In the genomic region with DNA sequence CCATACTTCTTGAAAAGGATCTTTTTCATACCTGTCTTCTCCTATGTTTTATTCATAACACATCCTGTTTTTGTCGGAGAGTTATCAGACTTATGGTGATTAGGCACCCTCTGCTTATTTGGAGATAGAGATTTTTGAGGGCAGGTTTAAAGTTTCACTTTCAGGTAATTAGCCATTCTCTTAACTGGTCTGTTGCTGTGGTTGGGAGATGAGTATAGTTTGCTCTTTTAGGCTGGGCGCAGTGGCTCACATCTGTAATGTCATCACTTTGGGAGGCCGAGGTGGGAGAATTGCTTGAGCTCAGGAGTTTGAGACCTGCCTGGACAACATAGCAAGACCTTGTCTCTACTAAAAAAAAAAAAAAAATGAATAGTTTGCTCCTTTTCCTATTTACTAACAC, we compare ENCODE assay signal across 16 cellular contexts. TPM values are rescaled to one million over a fixed set of nuclear protein-coding genes. Genes with fewer than 3 reads are reported as not detected.
DNase-seq lines count a peak whose midpoint lies in the region; ATAC-seq and TF ChIP-seq lines count a peak whose summit lies in the region.
"Had no signal": no experiment of that assay in that cellular context is flagged by ENCODE, and none has a peak within 500 bp of the region (broad histone marks: within the 10 kb centered on the region; RNA-seq: fewer than 3 reads in every experiment).

No MANE protein-coding gene starts in this region.

- no peaks in the 10 kb centered on the region for H3K9me3 ChIP-seq in CD8-positive, alpha-beta T cell (ENCODE audit: low read length)
- H3K9me3 ChIP-seq: right lobe of liver had no signal

- H3K4me3 ChIP-seq in CD8-positive, alpha-beta T cell (ENCODE audit: low read depth, low read length): no peak overlapping the region
- H3K4me3 ChIP-seq: right lobe of liver had no signal

- ATAC-seq in GM18858 (IDR thresholded peaks at IDR 0.05; ENCODE audit: unreplicated experiment) (peak; percentile 68), GM21423 (IDR thresholded peaks at IDR 0.05; ENCODE audit: unreplicated experiment) (peak; percentile 51), HG03432 (IDR thresholded peaks at IDR 0.05; ENCODE audit: unreplicated experiment) (peak; percentile 63)
- no peak for ATAC-seq in CD8-positive, alpha-beta T cell
- ATAC-seq: right lobe of liver had no signal

- peaks cover 8% of the 10 kb centered on the region for H3K4me1 Mint-ChIP-seq in activated naive CD8-positive, alpha-beta T cell (ENCODE audit: low read depth)
- H3K4me1 Mint-ChIP-seq in immature natural killer cell: no peaks in the 10 kb centered on the region
- peaks cover 6% of the 10 kb centered on the region for H3K4me1 Mint-ChIP-seq in CD8-positive, alpha-beta T cell (ENCODE audit: low read depth)
- H3K4me1 Mint-ChIP-seq: H9 had no signal

- H3K36me3 ChIP-seq in CD8-positive, alpha-beta T cell (ENCODE audit: insufficient read depth, low read length): peaks cover 78% of the 10 kb centered on the region

- H3K4me1 ChIP-seq in CD8-positive, alpha-beta T cell (ENCODE audit: insufficient read depth, low read length): no peaks in the 10 kb centered on the region
- H3K4me1 ChIP-seq: right lobe of liver had no signal

- H3K9me3 Mint-ChIP-seq in activated naive CD8-positive, alpha-beta T cell (ENCODE audit: low read depth): no peaks in the 10 kb centered on the region
- no peaks in the 10 kb centered on the region for H3K9me3 Mint-ChIP-seq in immature natural killer cell
- H3K9me3 Mint-ChIP-seq in CD8-positive, alpha-beta T cell: no peaks in the 10 kb centered on the region
- H3K9me3 Mint-ChIP-seq: H9 had no signal

- H3K36me3 Mint-ChIP-seq in activated naive CD8-positive, alpha-beta T cell: peaks cover 6% of the 10 kb centered on the region
- peaks cover 19 to 56% (median 25%) of the 10 kb centered on the region in 3 donors for H3K36me3 Mint-ChIP-seq in immature natural killer cell
- peaks cover 89% of the 10 kb centered on the region for H3K36me3 Mint-ChIP-seq in CD8-positive, alpha-beta T cell

- H3K27me3 Mint-ChIP-seq in activated naive CD8-positive, alpha-beta T cell: no peaks in the 10 kb centered on the region
- no peaks in the 10 kb centered on the region for H3K27me3 Mint-ChIP-seq in immature natural killer cell (ENCODE audit: low read depth in 3 of 3)
- no peaks in the 10 kb centered on the region for H3K27me3 Mint-ChIP-seq in CD8-positive, alpha-beta T cell (ENCODE audit: low read depth)

- CTCF ChIA-PET in CD8-positive, alpha-beta T cell (lab: Charles Lee): no interaction called here

- POLR2A ChIA-PET in CD8-positive, alpha-beta T cell (lab: Charles Lee): no interaction called here

- no peak overlapping the region for H3K27ac ChIP-seq in CD8-positive, alpha-beta T cell (ENCODE audit: low read depth, low read length)
- H3K27ac ChIP-seq: C4-2B, right lobe of liver, RWPE1 had no signal

- no peaks in the 10 kb centered on the region for H3K27me3 ChIP-seq in CD8-positive, alpha-beta T cell (ENCODE audit: insufficient read depth, low read length)
- H3K27me3 ChIP-seq: right lobe of liver had no signal

- DNase-seq in immature natural killer cell: no peak
- DNase-seq in CD8-positive, alpha-beta T cell: no peak
- DNase-seq in SIG-M5 (lab: John Stamatoyannopoulos, UW): no peak
- DNase-seq: EL; H9; mesendoderm; NCI-H1417 treated with DMSO at 0.1 percent for 48 hours; right lobe of liver; stimulated activated CD4-positive, alpha-beta T cell treated with anti-CD3 and anti-CD28 coated beads, Interleukin-4, amount 100 ng/mL, for 24 hours had no signal

- TF ChIP-seq CTCF in CD8-positive, alpha-beta T cell (IDR thresholded peaks at IDR 0.05): no peak

- peak overlapping the region; percentile 5 for H3K27ac Mint-ChIP-seq in activated naive CD8-positive, alpha-beta T cell
- peak overlapping the region in 3 of 6 donors; percentile 13 to 71 (median 44) for H3K27ac Mint-ChIP-seq in immature natural killer cell
- H3K27ac Mint-ChIP-seq in CD8-positive, alpha-beta T cell: no peak overlapping the region
- H3K27ac Mint-ChIP-seq: H9 had no signal

- intact Hi-C loops in CD8-positive, alpha-beta T cell (cut with DNase I, micrococcal nuclease): no loop called here

- no peak overlapping the region for H3K4me3 Mint-ChIP-seq in activated naive CD8-positive, alpha-beta T cell
- no peak overlapping the region for H3K4me3 Mint-ChIP-seq in immature natural killer cell
- no peak overlapping the region for H3K4me3 Mint-ChIP-seq in CD8-positive, alpha-beta T cell
- H3K4me3 Mint-ChIP-seq: H9 had no signal

RNA-seq across cellular contexts. Expression of a gene that starts 25.3 kb away (rescaled TPM):
- polyA plus RNA-seq in immature natural killer cell: not detected
- total RNA-seq in CD8-positive, alpha-beta T cell: not detected
- total RNA-seq: H9, NCI-H460 had no signal

RNA-seq across cellular contexts. Expression of a gene that starts 26.7 kb away (rescaled TPM):
- 10 to 100 TPM; 65.5 to 93.8 (median 68.2) TPM for polyA plus RNA-seq in immature natural killer cell
- total RNA-seq in CD8-positive, alpha-beta T cell: 10 to 100 TPM; 48.4 to 48.7 TPM

RNA-seq across cellular contexts. Expression of a gene that starts 30.9 kb away (rescaled TPM):
- polyA plus RNA-seq in immature natural killer cell: 10 to 100 TPM; 11.5 to 27.9 (median 25.1) TPM
- 10 to 100 TPM; 23.2 to 27.9 TPM for total RNA-seq in CD8-positive, alpha-beta T cell

RNA-seq across cellular contexts. Expression of a gene that starts 40.2 kb away (rescaled TPM):
- polyA plus RNA-seq in immature natural killer cell: 10 to 100 TPM; 12.0 to 27.8 (median 14.8) TPM
- 1 to 10 TPM; 5.7 to 6.0 TPM for total RNA-seq in CD8-positive, alpha-beta T cell

RNA-seq across cellular contexts. Expression of a gene that starts 47.2 kb away (rescaled TPM):
- 100 to 1,000 TPM; 224 to 326 (median 256) TPM for polyA plus RNA-seq in immature natural killer cell
- 10 to 100 TPM; 38.1 to 41.0 TPM for total RNA-seq in CD8-positive, alpha-beta T cell
